Comparison of ENCODE assay signal across 18 cellular contexts in genomic region chr19:58351996-58352755, GRCh38. TPM values are rescaled to one million over a fixed set of nuclear protein-coding genes. Genes with fewer than 3 reads are reported as not detected.
DNase-seq lines count a peak whose midpoint lies in the region; ATAC-seq, FAIRE-seq and TF ChIP-seq lines count a peak whose summit lies in the region.
"Had no signal": no experiment of that assay in that cellular context is flagged by ENCODE, and none has a peak within 500 bp of the region (broad histone marks: within the 10 kb centered on the region; RNA-seq: fewer than 3 reads in every experiment).

No MANE protein-coding gene starts in this region.

- no peaks in the 10 kb centered on the region for H3K27me3 ChIP-seq in HepG2 (ENCODE audit: control insufficient read depth in 1 of 2, insufficient read depth in 2 of 2, low read length in 2 of 2)
- peaks cover 30% of the 10 kb centered on the region for H3K27me3 ChIP-seq in osteoblast (ENCODE audit: insufficient read depth, low read length)
- peaks cover 0 to 64% (median 0%) of the 10 kb centered on the region in 4 donors for H3K27me3 ChIP-seq in esophagus squamous epithelium
- peaks cover 98% of the 10 kb centered on the region for H3K27me3 ChIP-seq in gastroesophageal sphincter
- H3K27me3 ChIP-seq: Peyer's patch had no signal

- H3K4me2 ChIP-seq in HepG2 (ENCODE audit: low read depth, low read length), result peak overlapping the region; percentile 93
- H3K4me2 ChIP-seq in osteoblast (ENCODE audit: insufficient read depth, low read length), result no peak overlapping the region

- no peaks in the 10 kb centered on the region for H3K79me2 ChIP-seq in HepG2 (ENCODE audit: insufficient read depth, low read length)
- no peaks in the 10 kb centered on the region for H3K79me2 ChIP-seq in osteoblast (ENCODE audit: insufficient read depth, low read length)

- H3K4me3 ChIP-seq in HEK293 (ENCODE audit: low read depth, low read length) (no peak overlapping the region), HepG2 (replicated peaks in 1 of 3; ENCODE audit: insufficient read depth in 1 of 3, low read depth in 2 of 3, low read length in 3 of 3) (peak overlapping the region; percentile 50 to 71 (median 68); a peak in 4 of 6 replicates), osteoblast (ENCODE audit: insufficient read depth, low read length) (no peak overlapping the region), esophagus squamous epithelium (no peak overlapping the region), gastroesophageal sphincter (no peak overlapping the region)
- H3K4me3 ChIP-seq: BLaER1 treated with 17β-estradiol and CSF1 and Interleukin-3, amounts not matched to agents 10 nM and 100 nM; Peyer's patch had no signal

- H3K9me3 Mint-ChIP-seq in chondrocyte (ENCODE audit: low read depth), result no peaks in the 10 kb centered on the region
- H3K9me3 Mint-ChIP-seq: CD8-positive, alpha-beta T cell had no signal

- in situ Hi-C loops in HepG2 (cut with HindIII; ENCODE audit: extremely low pct_ligation_motif_present, low pct_unique_long_range_greater_than_20kb), result no loop called here

- no peak for FAIRE-seq in HepG2 (lab: Jason Lieb, UNC)
- FAIRE-seq: GM19239 had no signal

- POLR2A ChIA-PET in HEK293 (lab: Yijun Ruan, JAX), result interaction anchor here (2.9 kb wide), 1 partner anchor 10 kb away, joined by 14 read pairs; the partner anchor contains the start of gene ZNF497
- POLR2A ChIA-PET in HepG2 (lab: Yijun Ruan, JAX), result interaction anchor here (0.7 to 1.8 kb wide), 7 partner anchors 8 to 55 kb away, joined by 3 to 23 read pairs (median 3); partner anchors contain the start of genes ZNF497 and ZSCAN22

- TF ChIP-seq CTCF in HEK293 (tag by site-specific recombination; IDR thresholded peaks at IDR 0.05), result no peak
- no peak for TF ChIP-seq CTCF in chondrocyte (IDR thresholded peaks at IDR 0.05)
- TF ChIP-seq CTCF in HepG2 (CRISPR knock-in tag; IDR thresholded peaks at IDR 0.05), result peak; percentile 32; the same call in 1 of the 2 replicates
- TF ChIP-seq CTCF in osteoblast (IDR thresholded peaks at IDR 0.05; ENCODE audit: extremely low read depth, low read depth, low read length), result no peak
- TF ChIP-seq CTCF in esophagus squamous epithelium (IDR thresholded peaks at IDR 0.05), result no peak
- TF ChIP-seq CTCF in gastroesophageal sphincter (IDR thresholded peaks at IDR 0.05), result no peak

- peaks cover 8% of the 10 kb centered on the region for H3K36me3 Mint-ChIP-seq in chondrocyte (ENCODE audit: low read depth)

- CTCF ChIA-PET in HEK293 (lab: Yijun Ruan, JAX) (no interaction called here), HepG2 (lab: Yijun Ruan, JAX; ENCODE audit: low intra/inter-chr PET ratio, low total read pairs) (no interaction called here)

- H3K27ac Mint-ChIP-seq in chondrocyte (ENCODE audit: unreplicated experiment), result no peak overlapping the region
- H3K27ac Mint-ChIP-seq: CD8-positive, alpha-beta T cell had no signal

- no peaks in the 10 kb centered on the region for H3K9me3 ChIP-seq in HEK293 (ENCODE audit: control insufficient read depth, insufficient read depth, low read depth, low read length)
- H3K9me3 ChIP-seq in HepG2 (ENCODE audit: low read length), result no peaks in the 10 kb centered on the region
- H3K9me3 ChIP-seq in osteoblast (ENCODE audit: low read depth, low read length), result no peaks in the 10 kb centered on the region
- H3K9me3 ChIP-seq in esophagus squamous epithelium, result peaks cover 0 to 9% (median 0%) of the 10 kb centered on the region in 3 donors
- H3K9me3 ChIP-seq in gastroesophageal sphincter, result peaks cover 0 to 9% (median 0%) of the 10 kb centered on the region in 3 donors
- H3K9me3 ChIP-seq: BLaER1 treated with 17β-estradiol and CSF1 and Interleukin-3, amounts not matched to agents 10 nM and 100 nM; Peyer's patch had no signal

- TF ChIP-seq EP300 in HepG2 (IDR thresholded peaks at IDR 0.05; ENCODE audit: low read depth in 2 of 2, low read length in 2 of 2) (no peak), HepG2 (CRISPR knock-in tag; IDR thresholded peaks at IDR 0.05; ENCODE audit: borderline replicate concordance) (no peak), gastroesophageal sphincter (IDR thresholded peaks at IDR 0.05) (no peak)

- TF ChIP-seq RAD21 in HepG2 (CRISPR knock-in tag; IDR thresholded peaks at IDR 0.05), result no peak

- intact Hi-C loops in HepG2 (cut with micrococcal nuclease; ENCODE audit: unreplicated experiment), result no loop called here
- intact Hi-C loops in esophagus squamous epithelium (cut with DNase I), result no loop called here

- peak overlapping the region; percentile 62; the same call in 1 of the 2 replicates for H3K9ac ChIP-seq in HepG2 (ENCODE audit: insufficient read depth, low read depth, low read length)

- DNase-seq in chondrocyte (ENCODE audit: low spot score) (peak; percentile 67), HepG2 (ENCODE audit: low spot score) (no peak), osteoblast (ENCODE audit: insufficient read length, low spot score, missing footprints) (peak; percentile 81), esophagus squamous epithelium (lab: John Stamatoyannopoulos, UW) (no peak)
- DNase-seq: Calu3; CD8-positive, alpha-beta T cell; GF-D8; HCEC 1CT; KG1; NCI-H1105 treated with DMSO at 0.1 percent for 48 hours; NCI-H1694; NCI-H2081 treated with DMSO at 0.1 percent for 48 hours; Peyer's patch had no signal

- BruUV-seq in HepG2 (replicated peaks; lab: Mats Ljungman, UMichigan), result no TSS peak

- no peaks in the 10 kb centered on the region for H3K4me1 ChIP-seq in HEK293 (ENCODE audit: control insufficient read depth, insufficient read depth, low read length)
- peaks cover 48% of the 10 kb centered on the region for H3K4me1 ChIP-seq in HepG2 (ENCODE audit: insufficient read depth, low read length)
- no peaks in the 10 kb centered on the region for H3K4me1 ChIP-seq in osteoblast (ENCODE audit: insufficient read depth, low read length)
- peaks cover 10 to 55% (median 25%) of the 10 kb centered on the region in 3 donors for H3K4me1 ChIP-seq in esophagus squamous epithelium
- peaks cover 0 to 39% (median 5%) of the 10 kb centered on the region in 3 donors for H3K4me1 ChIP-seq in gastroesophageal sphincter

- no peak for TF ChIP-seq POLR2A in HepG2 (IDR thresholded peaks at IDR 0.05; ENCODE audit: insufficient read depth in 1 of 2, low read depth in 2 of 2, low read length in 2 of 2)
- no peak for TF ChIP-seq POLR2A in esophagus squamous epithelium (IDR thresholded peaks at IDR 0.05)
- TF ChIP-seq POLR2A in GM18505 (IDR thresholded peaks at IDR 0.05; ENCODE audit: borderline replicate concordance, extremely low read depth, insufficient read depth, insufficient read length), result no peak
- TF ChIP-seq POLR2A in gastroesophageal sphincter (IDR thresholded peaks at IDR 0.05), result no peak

- ATAC-seq in HepG2, result peak; percentile 9
- no peak for ATAC-seq in GM18505 (IDR thresholded peaks at IDR 0.05; ENCODE audit: unreplicated experiment)
- no peak for ATAC-seq in gastroesophageal sphincter
- ATAC-seq: CD8-positive, alpha-beta T cell had no signal

- H3K36me3 ChIP-seq in HEK293 (ENCODE audit: control insufficient read depth in 2 of 2, insufficient read depth in 1 of 2, low read length in 2 of 2) (no peaks in the 10 kb centered on the region; a peak in 1 of 3 replicates), HepG2 (replicated peaks in 1 of 2; ENCODE audit: control insufficient read depth in 1 of 2, insufficient read depth in 2 of 2, low read length in 2 of 2) (no peaks in the 10 kb centered on the region), osteoblast (ENCODE audit: insufficient read depth, low read length) (no peaks in the 10 kb centered on the region), esophagus squamous epithelium (peaks cover 0 to 6% (median 0%) of the 10 kb centered on the region in 3 donors), gastroesophageal sphincter (peaks cover 0 to 16% of the 10 kb centered on the region in 2 donors)
- H3K36me3 ChIP-seq: Peyer's patch had no signal

- H3K27me3 Mint-ChIP-seq in chondrocyte (ENCODE audit: low read depth), result no peaks in the 10 kb centered on the region

- H3K27ac ChIP-seq in HEK293 (ENCODE audit: extremely low read depth, low read depth, low read length) (no peak overlapping the region), HepG2 (ENCODE audit: extremely low read length, insufficient read depth, low read length) (no peak overlapping the region), osteoblast (ENCODE audit: low read depth, low read length) (no peak overlapping the region), esophagus squamous epithelium (no peak overlapping the region), gastroesophageal sphincter (no peak overlapping the region)
- H3K27ac ChIP-seq: BLaER1 treated with 17β-estradiol and CSF1 and Interleukin-3, amounts not matched to agents 10 nM and 100 nM; Peyer's patch had no signal

- H3K4me3 Mint-ChIP-seq in chondrocyte (ENCODE audit: unreplicated experiment), result no peak overlapping the region
- H3K4me3 Mint-ChIP-seq: CD8-positive, alpha-beta T cell had no signal

- H3K4me1 Mint-ChIP-seq in chondrocyte (ENCODE audit: low read depth), result peaks cover 20% of the 10 kb centered on the region

- H4K20me1 ChIP-seq in HepG2 (ENCODE audit: insufficient read depth, low read length), result no peaks in the 10 kb centered on the region
- no peaks in the 10 kb centered on the region for H4K20me1 ChIP-seq in osteoblast (ENCODE audit: insufficient read depth, low read length)

- 73% methylated on average over 16 of the region's 22 CpGs for WGBS in HepG2 (ENCODE audit: low lambda C conversion rate)
- 64 to 85% methylated on average over 8 to 9 of the region's 22 CpGs for WGBS in esophagus squamous epithelium, 2 donors
- 63 to 80% methylated on average over 5 to 10 of the region's 22 CpGs for WGBS in gastroesophageal sphincter (ENCODE audit: low coverage in 1 of 2), 2 donors

- H2AFZ ChIP-seq in HepG2 (ENCODE audit: low read length) (no peak overlapping the region), osteoblast (ENCODE audit: low read length) (no peak overlapping the region)

RNA-seq across cellular contexts. Expression of gene A1BG, which starts 1.1 kb away (rescaled TPM):
- total RNA-seq in chondrocyte (49.7 to 53.8 TPM (median 50.2 TPM) in 3 replicates), HepG2 (2016; rRNA removed; fragmentation: Illumina TruSeq; extraction: Trizol) (15.1 and 41.4 TPM in 2 replicates), osteoblast (1.1 and 1.5 TPM in 2 replicates), esophagus squamous epithelium (10 to 100 TPM in 2 of 4 donors, 1 to 10 TPM in 1, not detected in 1; 1.1 to 25.1 (median 13.9) TPM), gastroesophageal sphincter (10 to 100 TPM in 1 of 4 donors, 1 to 10 TPM in 3; 2.3 to 20.7 (median 7.5) TPM)
- total RNA-seq in HepG2 (2016; cell fraction: cytosol; rRNA removed; fragmentation: Illumina TruSeq; extraction: Trizol; ENCODE audit: low read depth), result 4.8 and 5.3 TPM in 2 replicates
- total RNA-seq in HepG2 (2016; cell fraction: insoluble cytoplasmic fraction; rRNA removed; fragmentation: Illumina TruSeq; extraction: Trizol), result 10.3 and 47.9 TPM in 2 replicates
- total RNA-seq in HepG2 (2016; cell fraction: membrane; rRNA removed; fragmentation: Illumina TruSeq; extraction: Trizol), result 6.5 and 6.7 TPM in 2 replicates
- total RNA-seq in HepG2 (2016; cell fraction: nucleus; rRNA removed; fragmentation: Illumina TruSeq; extraction: Trizol), result 31.7 and 39.4 TPM in 2 replicates
- 14.7 and 49.8 TPM in 2 replicates for polyA plus RNA-seq in HepG2 (2011; rRNA removed)
- polyA plus RNA-seq in HepG2 (2011; cell fraction: cytosol; rRNA removed), result 18.1 and 24.4 TPM in 2 replicates
- polyA plus RNA-seq in HepG2 (2011; cell fraction: nucleus; rRNA removed), result 63.3 and 113 TPM in 2 replicates
- 59.9 and 62.4 TPM in 2 replicates for polyA plus RNA-seq in HepG2 (2012)
- polyA plus RNA-seq in HepG2 (2016; cell fraction: cytosol; fragmentation: Illumina TruSeq; extraction: Trizol; ENCODE audit: low read depth), result 4.3 and 5.6 TPM in 2 replicates
- 11.3 and 14.4 TPM in 2 replicates for polyA plus RNA-seq in HepG2 (2016; cell fraction: insoluble cytoplasmic fraction; fragmentation: Illumina TruSeq; extraction: Trizol; ENCODE audit: low read depth)
- 4.0 and 4.9 TPM in 2 replicates for polyA plus RNA-seq in HepG2 (2016; cell fraction: membrane; fragmentation: Illumina TruSeq; extraction: Trizol; ENCODE audit: low read depth)
- polyA plus RNA-seq in HepG2 (2016; cell fraction: nucleus; fragmentation: Illumina TruSeq; extraction: Trizol; ENCODE audit: insufficient read depth, low read depth), result 43.5 and 59.5 TPM in 2 replicates
- polyA minus RNA-seq in HepG2 (2011; rRNA and poly(A)+ RNA removed; ENCODE audit: low replicate concordance), result 0.23 and 15.3 TPM in 2 replicates
- polyA minus RNA-seq in HepG2 (2011; cell fraction: cytosol; rRNA and poly(A)+ RNA removed), result 3.8 and 9.5 TPM in 2 replicates
- polyA minus RNA-seq in HepG2 (2011; cell fraction: nucleus; rRNA and poly(A)+ RNA removed), result 6.4 and 10.7 TPM in 2 replicates
- total RNA-seq: Calu3 had no signal

RNA-seq across cellular contexts. Expression of gene ZNF497, which starts 10.4 kb away (rescaled TPM):
- total RNA-seq in chondrocyte (0.65 to 0.69 TPM (median 0.68 TPM) in 3 replicates), HepG2 (2016; rRNA removed; fragmentation: Illumina TruSeq; extraction: Trizol) (1.1 and 1.9 TPM in 2 replicates), osteoblast (1.2 and 1.4 TPM in 2 replicates), esophagus squamous epithelium (1 to 10 TPM in 3 of 4 donors, under 1 TPM in 1; 0.87 to 1.9 (median 1.4) TPM), gastroesophageal sphincter (1 to 10 TPM in 3 of 4 donors, under 1 TPM in 1; 0.77 to 2.2 (median 1.6) TPM)
- 0.10 and 0.53 TPM in 2 replicates for total RNA-seq in HepG2 (2016; cell fraction: cytosol; rRNA removed; fragmentation: Illumina TruSeq; extraction: Trizol; ENCODE audit: low read depth)
- 1.4 and 1.9 TPM in 2 replicates for total RNA-seq in HepG2 (2016; cell fraction: insoluble cytoplasmic fraction; rRNA removed; fragmentation: Illumina TruSeq; extraction: Trizol)
- total RNA-seq in HepG2 (2016; cell fraction: membrane; rRNA removed; fragmentation: Illumina TruSeq; extraction: Trizol), result 0.76 and 0.77 TPM in 2 replicates
- 1.4 and 2.1 TPM in 2 replicates for total RNA-seq in HepG2 (2016; cell fraction: nucleus; rRNA removed; fragmentation: Illumina TruSeq; extraction: Trizol)
- polyA plus RNA-seq in HepG2 (2011; rRNA removed), result 1.5 and 1.8 TPM in 2 replicates
- polyA plus RNA-seq in HepG2 (2011; cell fraction: cytosol; rRNA removed), result 0.74 and 1.2 TPM in 2 replicates
- 9.3 and 11.8 TPM in 2 replicates for polyA plus RNA-seq in HepG2 (2011; cell fraction: nucleus; rRNA removed)
- polyA plus RNA-seq in HepG2 (2012), result 0.83 and 1.1 TPM in 2 replicates
- 0.10 and 0.16 TPM in 2 replicates for polyA plus RNA-seq in HepG2 (2016; cell fraction: cytosol; fragmentation: Illumina TruSeq; extraction: Trizol; ENCODE audit: low read depth)
- 0.84 and 1.1 TPM in 2 replicates for polyA plus RNA-seq in HepG2 (2016; cell fraction: insoluble cytoplasmic fraction; fragmentation: Illumina TruSeq; extraction: Trizol; ENCODE audit: low read depth)
- polyA plus RNA-seq in HepG2 (2016; cell fraction: membrane; fragmentation: Illumina TruSeq; extraction: Trizol; ENCODE audit: low read depth), result 0.37 and 0.49 TPM in 2 replicates
- 3.8 and 4.5 TPM in 2 replicates for polyA plus RNA-seq in HepG2 (2016; cell fraction: nucleus; fragmentation: Illumina TruSeq; extraction: Trizol; ENCODE audit: insufficient read depth, low read depth)
- polyA minus RNA-seq in HepG2 (2011; rRNA and poly(A)+ RNA removed; ENCODE audit: low replicate concordance), result 3.8 and 4.0 TPM in 2 replicates
- 0.40 and 0.79 TPM in 2 replicates for polyA minus RNA-seq in HepG2 (2011; cell fraction: cytosol; rRNA and poly(A)+ RNA removed)
- polyA minus RNA-seq in HepG2 (2011; cell fraction: nucleus; rRNA and poly(A)+ RNA removed), result 2.7 and 3.0 TPM in 2 replicates

RNA-seq across cellular contexts. Expression of gene ZSCAN22, which starts 25.4 kb away (rescaled TPM):
- total RNA-seq in chondrocyte (2.8 to 3.2 TPM (median 3.0 TPM) in 3 replicates), HepG2 (2016; rRNA removed; fragmentation: Illumina TruSeq; extraction: Trizol) (2.5 and 3.1 TPM in 2 replicates), osteoblast (2.5 and 3.5 TPM in 2 replicates), esophagus squamous epithelium (1 to 10 TPM; 2.2 to 3.2 (median 2.9) TPM), gastroesophageal sphincter (1 to 10 TPM; 2.4 to 4.8 (median 2.9) TPM)
- total RNA-seq in HepG2 (2016; cell fraction: cytosol; rRNA removed; fragmentation: Illumina TruSeq; extraction: Trizol; ENCODE audit: low read depth), result 0.30 and 0.44 TPM in 2 replicates
- 2.2 and 3.2 TPM in 2 replicates for total RNA-seq in HepG2 (2016; cell fraction: insoluble cytoplasmic fraction; rRNA removed; fragmentation: Illumina TruSeq; extraction: Trizol)
- total RNA-seq in HepG2 (2016; cell fraction: membrane; rRNA removed; fragmentation: Illumina TruSeq; extraction: Trizol), result 1.3 TPM in 2 replicates
- 1.8 and 2.3 TPM in 2 replicates for total RNA-seq in HepG2 (2016; cell fraction: nucleus; rRNA removed; fragmentation: Illumina TruSeq; extraction: Trizol)
- polyA plus RNA-seq in HepG2 (2011; rRNA removed), result 3.5 and 3.6 TPM in 2 replicates
- 2.1 and 2.5 TPM in 2 replicates for polyA plus RNA-seq in HepG2 (2011; cell fraction: cytosol; rRNA removed)
- polyA plus RNA-seq in HepG2 (2011; cell fraction: nucleus; rRNA removed), result 2.6 and 2.7 TPM in 2 replicates
- 0.98 and 1.5 TPM in 2 replicates for polyA plus RNA-seq in HepG2 (2012)
- 0.28 and 0.33 TPM in 2 replicates for polyA plus RNA-seq in HepG2 (2016; cell fraction: cytosol; fragmentation: Illumina TruSeq; extraction: Trizol; ENCODE audit: low read depth)
- polyA plus RNA-seq in HepG2 (2016; cell fraction: insoluble cytoplasmic fraction; fragmentation: Illumina TruSeq; extraction: Trizol; ENCODE audit: low read depth), result 1.6 and 1.9 TPM in 2 replicates
- polyA plus RNA-seq in HepG2 (2016; cell fraction: membrane; fragmentation: Illumina TruSeq; extraction: Trizol; ENCODE audit: low read depth), result 0.57 and 0.63 TPM in 2 replicates
- polyA plus RNA-seq in HepG2 (2016; cell fraction: nucleus; fragmentation: Illumina TruSeq; extraction: Trizol; ENCODE audit: insufficient read depth, low read depth), result 2.4 and 3.1 TPM in 2 replicates
- polyA minus RNA-seq in HepG2 (2011; rRNA and poly(A)+ RNA removed; ENCODE audit: low replicate concordance), result 10.3 and 17.6 TPM in 2 replicates
- 1.9 and 2.6 TPM in 2 replicates for polyA minus RNA-seq in HepG2 (2011; cell fraction: cytosol; rRNA and poly(A)+ RNA removed)
- polyA minus RNA-seq in HepG2 (2011; cell fraction: nucleus; rRNA and poly(A)+ RNA removed), result 4.1 and 4.6 TPM in 2 replicates

RNA-seq across cellular contexts. Expression of gene ZNF837, which starts 28.7 kb away (rescaled TPM):
- total RNA-seq in chondrocyte (2.0 to 3.5 TPM (median 2.5 TPM) in 3 replicates), HepG2 (2016; rRNA removed; fragmentation: Illumina TruSeq; extraction: Trizol) (0.73 and 1.3 TPM in 2 replicates), osteoblast (4.4 and 4.7 TPM in 2 replicates), esophagus squamous epithelium (1 to 10 TPM; 2.4 to 6.7 (median 3.3) TPM), gastroesophageal sphincter (1 to 10 TPM in 3 of 4 donors, under 1 TPM in 1; 0.99 to 3.7 (median 2.4) TPM)
- 0.71 and 0.79 TPM in 2 replicates for total RNA-seq in HepG2 (2016; cell fraction: cytosol; rRNA removed; fragmentation: Illumina TruSeq; extraction: Trizol; ENCODE audit: low read depth)
- total RNA-seq in HepG2 (2016; cell fraction: insoluble cytoplasmic fraction; rRNA removed; fragmentation: Illumina TruSeq; extraction: Trizol), result 0.68 and 1.8 TPM in 2 replicates
- 1.5 and 2.2 TPM in 2 replicates for total RNA-seq in HepG2 (2016; cell fraction: membrane; rRNA removed; fragmentation: Illumina TruSeq; extraction: Trizol)
- total RNA-seq in HepG2 (2016; cell fraction: nucleus; rRNA removed; fragmentation: Illumina TruSeq; extraction: Trizol), result 1.0 and 1.6 TPM in 2 replicates
- polyA plus RNA-seq in HepG2 (2011; rRNA removed), result 0.29 and 0.69 TPM in 2 replicates
- 0.37 and 0.87 TPM in 2 replicates for polyA plus RNA-seq in HepG2 (2011; cell fraction: cytosol; rRNA removed)
- polyA plus RNA-seq in HepG2 (2011; cell fraction: nucleus; rRNA removed), result 1.6 TPM in 2 replicates
- polyA plus RNA-seq in HepG2 (2012), result 0.47 and 0.56 TPM in 2 replicates
- polyA plus RNA-seq in HepG2 (2016; cell fraction: cytosol; fragmentation: Illumina TruSeq; extraction: Trizol; ENCODE audit: low read depth), result 0.55 and 0.72 TPM in 2 replicates
- 0.70 and 0.97 TPM in 2 replicates for polyA plus RNA-seq in HepG2 (2016; cell fraction: insoluble cytoplasmic fraction; fragmentation: Illumina TruSeq; extraction: Trizol; ENCODE audit: low read depth)
- 0.61 and 0.99 TPM in 2 replicates for polyA plus RNA-seq in HepG2 (2016; cell fraction: membrane; fragmentation: Illumina TruSeq; extraction: Trizol; ENCODE audit: low read depth)
- polyA plus RNA-seq in HepG2 (2016; cell fraction: nucleus; fragmentation: Illumina TruSeq; extraction: Trizol; ENCODE audit: insufficient read depth, low read depth), result 0.38 and 1.3 TPM in 2 replicates
- polyA minus RNA-seq in HepG2 (2011; rRNA and poly(A)+ RNA removed; ENCODE audit: low replicate concordance), result 0.47 and 1.0 TPM in 2 replicates
- polyA minus RNA-seq in HepG2 (2011; cell fraction: cytosol; rRNA and poly(A)+ RNA removed), result 0.44 and 0.69 TPM in 2 replicates
- 0.25 and 0.90 TPM in 2 replicates for polyA minus RNA-seq in HepG2 (2011; cell fraction: nucleus; rRNA and poly(A)+ RNA removed)

RNA-seq across cellular contexts. Expression of gene RPS5, which starts 34.9 kb away (rescaled TPM):
- 624 to 792 TPM (median 634 TPM) in 3 replicates for total RNA-seq in chondrocyte
- total RNA-seq in HepG2 (2016; rRNA removed; fragmentation: Illumina TruSeq; extraction: Trizol), result 1,544 and 1,715 TPM in 2 replicates
- 2,017 and 2,110 TPM in 2 replicates for total RNA-seq in HepG2 (2016; cell fraction: cytosol; rRNA removed; fragmentation: Illumina TruSeq; extraction: Trizol; ENCODE audit: low read depth)
- total RNA-seq in HepG2 (2016; cell fraction: insoluble cytoplasmic fraction; rRNA removed; fragmentation: Illumina TruSeq; extraction: Trizol), result 1,517 and 1,921 TPM in 2 replicates
- total RNA-seq in HepG2 (2016; cell fraction: membrane; rRNA removed; fragmentation: Illumina TruSeq; extraction: Trizol), result 2,939 and 3,145 TPM in 2 replicates
- 614 and 724 TPM in 2 replicates for total RNA-seq in HepG2 (2016; cell fraction: nucleus; rRNA removed; fragmentation: Illumina TruSeq; extraction: Trizol)
- 4,145 and 4,408 TPM in 2 replicates for polyA plus RNA-seq in HepG2 (2011; rRNA removed)
- polyA plus RNA-seq in HepG2 (2011; cell fraction: cytosol; rRNA removed), result 3,539 and 5,584 TPM in 2 replicates
- polyA plus RNA-seq in HepG2 (2011; cell fraction: nucleus; rRNA removed), result 1,780 and 1,928 TPM in 2 replicates
- polyA plus RNA-seq in HepG2 (2012), result 1,706 and 1,819 TPM in 2 replicates
- 2,310 and 2,596 TPM in 2 replicates for polyA plus RNA-seq in HepG2 (2016; cell fraction: cytosol; fragmentation: Illumina TruSeq; extraction: Trizol; ENCODE audit: low read depth)
- polyA plus RNA-seq in HepG2 (2016; cell fraction: insoluble cytoplasmic fraction; fragmentation: Illumina TruSeq; extraction: Trizol; ENCODE audit: low read depth), result 1,782 and 1,827 TPM in 2 replicates
- polyA plus RNA-seq in HepG2 (2016; cell fraction: membrane; fragmentation: Illumina TruSeq; extraction: Trizol; ENCODE audit: low read depth), result 3,073 and 3,180 TPM in 2 replicates
- polyA plus RNA-seq in HepG2 (2016; cell fraction: nucleus; fragmentation: Illumina TruSeq; extraction: Trizol; ENCODE audit: insufficient read depth, low read depth), result 1,095 and 1,142 TPM in 2 replicates
- 2,710 and 3,749 TPM in 2 replicates for polyA minus RNA-seq in HepG2 (2011; rRNA and poly(A)+ RNA removed; ENCODE audit: low replicate concordance)
- polyA minus RNA-seq in HepG2 (2011; cell fraction: cytosol; rRNA and poly(A)+ RNA removed), result 541 and 557 TPM in 2 replicates
- polyA minus RNA-seq in HepG2 (2011; cell fraction: nucleus; rRNA and poly(A)+ RNA removed), result 340 and 381 TPM in 2 replicates
- total RNA-seq in osteoblast, result 1,166 and 1,239 TPM in 2 replicates
- total RNA-seq in esophagus squamous epithelium, result 1,000 to 10,000 TPM; 1,292 to 2,917 (median 1,952) TPM
- total RNA-seq in gastroesophageal sphincter, result 1,000 to 10,000 TPM in 3 of 4 donors, 100 to 1,000 TPM in 1; 841 to 2,040 (median 1,635) TPM

Comparison
In these comparisons a context has a peak if more than half of its experiments do, and no peak if none do; other contexts are left out.
1. H3K4me3 ChIP-seq: peak in HepG2 (3 of 3); none in HEK293 (single experiment), osteoblast (single experiment), esophagus squamous epithelium (0 of 4) and gastroesophageal sphincter (0 of 2).
2. DNase-seq: peak in chondrocyte (single experiment) and osteoblast (single experiment); none in HepG2 (single experiment) and esophagus squamous epithelium (single experiment).
3. Of the 63 proteins assayed by ChIP-seq in both HepG2 and HEK293: peak only in HepG2: CTCF and ZNF501; only in HEK293: PBX3; in both: none; in neither: 60.